In genomic region chr17:80124351-80124981, GRCh38 we compare ENCODE assay signal across 9 cellular contexts. TPM values are rescaled to one million over a fixed set of nuclear protein-coding genes. Genes with fewer than 3 reads are reported as not detected.
DNase-seq lines count a peak whose midpoint lies in the region; ATAC-seq and TF ChIP-seq lines count a peak whose summit lies in the region.
"Had no signal": no experiment of that assay in that cellular context is flagged by ENCODE, and none has a peak within 500 bp of the region (broad histone marks: within the 10 kb centered on the region; RNA-seq: fewer than 3 reads in every experiment).

No MANE protein-coding gene starts in this region.

- WGBS in body of pancreas, 2 donors = 49 to 68% methylated on average over 14 to 15 of the region's 15 CpGs

- intact Hi-C loops in body of pancreas (cut with DNase I) = no loop called here

- no peak overlapping the region for H3K4me3 Mint-ChIP-seq in T-cell
- H3K4me3 Mint-ChIP-seq: activated naive CD8-positive, alpha-beta T cell treated with anti-CD3 and anti-CD28 coated beads, Interleukin-2, amount 10 ng/mL, durations not matched to agents 7 days and 5 days had no signal

- H3K27ac Mint-ChIP-seq in T-cell = no peak overlapping the region
- H3K27ac Mint-ChIP-seq: activated naive CD8-positive, alpha-beta T cell treated with anti-CD3 and anti-CD28 coated beads, Interleukin-2, amount 10 ng/mL, durations not matched to agents 7 days and 5 days had no signal

- H3K4me1 Mint-ChIP-seq in T-cell = no peaks in the 10 kb centered on the region

- H3K27me3 ChIP-seq in DND-41 (ENCODE audit: insufficient read depth, low read length, poor library complexity) (peaks cover 4% of the 10 kb centered on the region), KMS-11 (ENCODE audit: insufficient read depth, low read depth) (peaks cover 2% of the 10 kb centered on the region; the same call in 1 of the 2 replicates), body of pancreas (no peaks in the 10 kb centered on the region), MG63 (no peaks in the 10 kb centered on the region)

- H3K36me3 ChIP-seq in DND-41 (ENCODE audit: insufficient read depth, low read length) (no peaks in the 10 kb centered on the region), KMS-11 (ENCODE audit: insufficient read depth) (no peaks in the 10 kb centered on the region), body of pancreas (replicated peaks in 1 of 2; ENCODE audit: insufficient read depth in 1 of 2, low read depth in 2 of 2) (no peaks in the 10 kb centered on the region), MG63 (no peaks in the 10 kb centered on the region)

- no peaks in the 10 kb centered on the region for H3K36me3 Mint-ChIP-seq in T-cell
- H3K36me3 Mint-ChIP-seq: activated naive CD8-positive, alpha-beta T cell treated with anti-CD3 and anti-CD28 coated beads, Interleukin-2, amount 10 ng/mL, durations not matched to agents 7 days and 5 days had no signal

- no peaks in the 10 kb centered on the region for H3K4me1 ChIP-seq in DND-41 (ENCODE audit: insufficient read depth, low read length)
- no peaks in the 10 kb centered on the region for H3K4me1 ChIP-seq in KMS-11 (ENCODE audit: low read depth, poor library complexity, severe bottlenecking)
- H3K4me1 ChIP-seq in body of pancreas = peaks cover 13% of the 10 kb centered on the region

- H3K4me2 ChIP-seq in DND-41 (ENCODE audit: insufficient read depth, low read length) = no peak overlapping the region
- no peak overlapping the region for H3K4me2 ChIP-seq in KMS-11

- H2AFZ ChIP-seq in DND-41 (ENCODE audit: low read depth, low read length) (no peak overlapping the region), KMS-11 (ENCODE audit: low read depth) (no peak overlapping the region)

- H3K9me3 Mint-ChIP-seq in T-cell = no peaks in the 10 kb centered on the region
- H3K9me3 Mint-ChIP-seq: activated naive CD8-positive, alpha-beta T cell treated with anti-CD3 and anti-CD28 coated beads, Interleukin-2, amount 10 ng/mL, durations not matched to agents 7 days and 5 days had no signal

- peaks cover 12 to 18% of the 10 kb centered on the region in 2 donors for H3K27me3 Mint-ChIP-seq in T-cell

- H3K9me3 ChIP-seq in DND-41 (ENCODE audit: insufficient read depth, low read length, severe bottlenecking) (no peaks in the 10 kb centered on the region), body of pancreas (no peaks in the 10 kb centered on the region), MG63 (no peaks in the 10 kb centered on the region)

- no peak for TF ChIP-seq POLR2A in body of pancreas (IDR thresholded peaks at IDR 0.05)

- peak; percentile 8 for TF ChIP-seq CTCF in DND-41 (IDR thresholded peaks at IDR 0.05; ENCODE audit: borderline replicate concordance, extremely low read depth, low read length, poor library complexity, severe bottlenecking)
- 0 out of 2 replicates have a peak, but pooled peaks have one; percentile 16 for TF ChIP-seq CTCF in KMS-11 (conservative IDR thresholded peaks at IDR 0.05; ENCODE audit: low read depth, low read length)
- peak in 5 of 7 experiments; percentile 25 to 51 (median 45) for TF ChIP-seq CTCF in body of pancreas (IDR thresholded peaks at IDR 0.05)

- CTCF ChIA-PET in T-cell (lab: Charles Lee) = no interaction called here

- DNase-seq in DND-41 (no peak), body of pancreas (peak in 3 of 4 donors; percentile 43 to 58 (median 51)), mesenteric fat pad (ENCODE audit: low spot score) (peak; percentile 73), T-cell (no peak), activated T-cell treated with anti-CD3 and anti-CD28 coated beads for 4 hours (no peak), MG63 (no peak)
- DNase-seq: activated naive CD8-positive, alpha-beta T cell treated with anti-CD3 and anti-CD28 coated beads, Interleukin-2, amount 10 ng/mL, durations not matched to agents 7 days and 5 days had no signal

- H3K79me2 ChIP-seq in DND-41 (ENCODE audit: insufficient read depth, low read length) (no peaks in the 10 kb centered on the region), KMS-11 (ENCODE audit: insufficient read depth, low read depth) (no peaks in the 10 kb centered on the region)

- POLR2A ChIA-PET in T-cell (lab: Charles Lee) = no interaction called here

- peak; percentile 50; the same call in 2 of the 3 replicates for ATAC-seq in DND-41 (ENCODE audit: insufficient read depth, low read depth)
- ATAC-seq in body of pancreas = peak; percentile 61
- no peak for ATAC-seq in T-cell (replicated peaks in 1 of 4)
- ATAC-seq in GM18511 (IDR thresholded peaks at IDR 0.05; ENCODE audit: unreplicated experiment) = no peak

- no peaks in the 10 kb centered on the region for H4K20me1 ChIP-seq in DND-41 (ENCODE audit: insufficient read depth, low read length)
- no peaks in the 10 kb centered on the region for H4K20me1 ChIP-seq in KMS-11 (ENCODE audit: insufficient read depth)

- H3K9ac ChIP-seq in DND-41 (ENCODE audit: low read depth, low read length) = no peak overlapping the region
- H3K9ac ChIP-seq in KMS-11 = no peak overlapping the region

- H3K27ac ChIP-seq in DND-41 (ENCODE audit: low read length) (no peak overlapping the region), KMS-11 (no peak overlapping the region), body of pancreas (peak overlapping the region; percentile 47 to 67 (median 55))

- H3K4me3 ChIP-seq in DND-41 (ENCODE audit: low read depth in 1 of 2, low read length in 2 of 2) = no peak overlapping the region
- no peak overlapping the region for H3K4me3 ChIP-seq in KMS-11 (IDR thresholded peaks at IDR 0.05; ENCODE audit: insufficient read depth, low read depth, low read length)
- H3K4me3 ChIP-seq in body of pancreas = no peak overlapping the region
- no peak overlapping the region for H3K4me3 ChIP-seq in MG63

RNA-seq across cellular contexts. Expression of gene EIF4A3, which starts 22.5 kb away (rescaled TPM):
- total RNA-seq in body of pancreas (10 to 100 TPM; 16.8 to 40.7 TPM), mesenteric fat pad (92.0 TPM), T-cell (100 to 1,000 TPM in 1 of 5 donors, 10 to 100 TPM in 4; 70.1 to 105 (median 71.4) TPM)
- total RNA-seq in MG63 (2014; rRNA removed; shearing (Covaris generic); ENCODE audit: low replicate concordance) = 215 and 235 TPM in 2 replicates

RNA-seq across cellular contexts. Expression of gene GAA, which starts 23.1 kb away (rescaled TPM):
- total RNA-seq in body of pancreas (10 to 100 TPM; 63.0 to 93.9 TPM), mesenteric fat pad (61.4 TPM), T-cell (10 to 100 TPM; 32.0 to 47.2 (median 42.1) TPM)
- 22.0 and 23.6 TPM in 2 replicates for total RNA-seq in MG63 (2014; rRNA removed; shearing (Covaris generic); ENCODE audit: low replicate concordance)

RNA-seq across cellular contexts. Expression of gene CARD14, which starts 45.4 kb away (rescaled TPM):
- total RNA-seq in body of pancreas = not detected
- total RNA-seq in mesenteric fat pad = not detected
- under 1 TPM in 2 of 5 donors, not detected in 3; 0.06 to 0.10 TPM for total RNA-seq in T-cell
- 0.10 TPM in 1 of 2 replicates, not detected in the other for total RNA-seq in MG63 (2014; rRNA removed; shearing (Covaris generic); ENCODE audit: low replicate concordance)
- total RNA-seq: activated naive CD8-positive, alpha-beta T cell treated with anti-CD3 and anti-CD28 coated beads, Interleukin-2, amount 10 ng/mL, durations not matched to agents 7 days and 5 days had no signal

Comparison
In these comparisons a context has a peak if more than half of its experiments do, and no peak if none do; other contexts are left out.
1. ATAC-seq: peak in DND-41 (single experiment) and body of pancreas (single experiment); none in T-cell (0 of 4) and GM18511 (single experiment).
2. DNase-seq: peak in body of pancreas (3 of 4) and mesenteric fat pad (single experiment); none in DND-41 (single experiment), T-cell (0 of 34), activated T-cell treated with anti-CD3 and anti-CD28 coated beads for 4 hours (single experiment) and MG63 (single experiment).
3. H3K27ac ChIP-seq: peak in body of pancreas (4 of 4); none in DND-41 (single experiment) and KMS-11 (single experiment).
4. Peak in every context shown above with its lines, with median percentiles within 50 percentile points of each other: CTCF ChIP-seq.